22 cellular contexts compared by ENCODE assay signal in the genomic region with DNA sequence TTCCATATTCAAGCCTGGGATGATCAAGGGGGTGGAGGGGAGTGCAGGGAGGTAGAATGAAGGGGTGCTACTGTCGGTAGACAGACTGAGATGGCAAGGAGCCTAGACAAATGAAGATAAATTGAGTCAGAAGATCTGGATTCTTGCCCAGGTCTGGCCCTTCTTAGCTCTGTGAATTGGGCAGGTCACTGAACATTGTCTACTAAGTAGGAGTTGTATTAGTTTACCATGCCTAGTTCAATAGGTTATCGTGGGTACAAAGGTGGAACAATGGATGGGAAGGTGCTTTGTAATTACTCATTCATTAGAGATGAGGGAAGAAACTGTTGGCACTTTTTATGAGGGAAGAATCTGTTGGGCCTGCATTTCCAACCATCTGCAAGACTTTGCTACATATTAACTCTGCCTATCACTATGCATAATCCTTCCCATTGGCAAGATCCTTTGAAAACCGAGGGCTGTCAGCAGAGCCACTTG.
DNase-seq lines count a peak whose midpoint lies in the region; ATAC-seq and TF ChIP-seq lines count a peak whose summit lies in the region.
"Had no signal": no experiment of that assay in that cellular context is flagged by ENCODE, and none has a peak within 500 bp of the region (broad histone marks: within the 10 kb centered on the region; RNA-seq: fewer than 3 reads in every experiment).

No MANE protein-coding gene starts in this region.

- no peak for TF ChIP-seq POLR2A in breast epithelium (IDR thresholded peaks at IDR 0.05)

- POLR2A ChIA-PET in MCF 10A (lab: Yijun Ruan, JAX), result interaction anchor here (0.6 to 2.2 kb wide), 3 partner anchors 15 to 1730 kb away, joined by 3 to 8 read pairs (median 4); no protein-coding TSS in a partner anchor

- intact Hi-C loops in MCF 10A (cut with micrococcal nuclease) (no loop called here), breast epithelium (cut with DNase I; ENCODE audit: low total_unique reads) (no loop called here), left lung (cut with DNase I) (no loop called here)

- H3K4me3 Mint-ChIP-seq in MCF 10A (ENCODE audit: unreplicated experiment), result no peak overlapping the region

- no peaks in the 10 kb centered on the region for H3K9me3 Mint-ChIP-seq in MCF 10A (ENCODE audit: unreplicated experiment)

- H3K4me1 Mint-ChIP-seq in MCF 10A (ENCODE audit: insufficient read depth, unreplicated experiment), result peaks cover 37% of the 10 kb centered on the region

- peaks cover 0 to 4% of the 10 kb centered on the region in 2 donors for H3K9me3 ChIP-seq in breast epithelium
- no peaks in the 10 kb centered on the region for H3K9me3 ChIP-seq in mesenchymal stem cell (ENCODE audit: control insufficient read depth, low read length)
- H3K9me3 ChIP-seq in left lung, result peaks cover 0 to 8% of the 10 kb centered on the region in 2 donors
- H3K9me3 ChIP-seq: ovary had no signal

- no peak overlapping the region for H2BK120ac ChIP-seq in mesenchymal stem cell (ENCODE audit: low read depth, low read length)

- no peaks in the 10 kb centered on the region for H3K27me3 Mint-ChIP-seq in MCF 10A (ENCODE audit: insufficient read depth, unreplicated experiment)

- no peak overlapping the region for H3K23ac ChIP-seq in mesenchymal stem cell (ENCODE audit: low read length in 2 of 2)

- H3K4ac ChIP-seq in mesenchymal stem cell (ENCODE audit: low read depth in 1 of 2, low read length in 2 of 2), result no peak overlapping the region

- H2BK5ac ChIP-seq in mesenchymal stem cell (ENCODE audit: low read depth, low read length, poor library complexity, severe bottlenecking), result no peak overlapping the region

- no peak overlapping the region for H4K8ac ChIP-seq in mesenchymal stem cell (ENCODE audit: low read length)

- no peaks in the 10 kb centered on the region for H3K36me3 ChIP-seq in breast epithelium
- H3K36me3 ChIP-seq in mesenchymal stem cell (ENCODE audit: control insufficient read depth in 1 of 2, insufficient read depth in 2 of 2, low read depth in 1 of 2, low read length in 2 of 2), result no peaks in the 10 kb centered on the region
- H3K36me3 ChIP-seq in left lung, result no peaks in the 10 kb centered on the region
- H3K36me3 ChIP-seq: BE2C, HAP-1, ovary had no signal

- H3K4me3 ChIP-seq in breast epithelium (no peak overlapping the region), epithelial cell of esophagus (ENCODE audit: low read length) (no peak overlapping the region), mesenchymal stem cell (ENCODE audit: insufficient read depth in 1 of 2, low read depth in 1 of 2, low read length in 2 of 2) (no peak overlapping the region), left lung (no peak overlapping the region)
- H3K4me3 ChIP-seq: HAP-1, K562, ovary had no signal

- H3K9ac ChIP-seq in mesenchymal stem cell (ENCODE audit: low read length), result no peak overlapping the region

- TF ChIP-seq CTCF in MCF 10A (IDR thresholded peaks at IDR 0.05; ENCODE audit: unreplicated experiment), result no peak
- TF ChIP-seq CTCF in breast epithelium (IDR thresholded peaks at IDR 0.05), result no peak
- TF ChIP-seq CTCF in epithelial cell of esophagus (IDR thresholded peaks at IDR 0.05; ENCODE audit: insufficient read depth, low read depth, low read length, missing control alignments), result no peak
- no peak for TF ChIP-seq CTCF in left lung (IDR thresholded peaks at IDR 0.05)

- DNase-seq in MCF 10A (ENCODE audit: unreplicated experiment) (peak; percentile 59), breast epithelium (ENCODE audit: low spot score in 2 of 2) (no peak), epithelial cell of esophagus (ENCODE audit: low read depth) (peak; percentile 42), mesenchymal stem cell (no peak), iPS-NIHi7 (ENCODE audit: extremely low spot score) (no peak), left lung (no peak)
- DNase-seq: activated gamma-delta T cell; amniotic stem cell; BE2C; effector CD8-positive, alpha-beta T cell; foreskin fibroblast; GDM1; left ventricle myocardium superior; NCI-H526 treated with DMSO at 0.1 percent for 48 hours; ovary; stimulated activated CD4-positive, alpha-beta T cell treated with anti-CD3 and anti-CD28 coated beads, Interleukin-4, amount 100 ng/mL, for 1 hour had no signal

- no peak overlapping the region for H3K18ac ChIP-seq in mesenchymal stem cell (ENCODE audit: low read depth in 1 of 2, low read length in 2 of 2)

- no peak overlapping the region for H3K14ac ChIP-seq in mesenchymal stem cell (ENCODE audit: low read length in 2 of 2)

- H2AFZ ChIP-seq in mesenchymal stem cell (ENCODE audit: low read depth, low read length), result no peak overlapping the region

- peak overlapping the region; percentile 24 for H2AK5ac ChIP-seq in mesenchymal stem cell (ENCODE audit: low read length, severe bottlenecking)

- H3K4me1 ChIP-seq in breast epithelium (no peaks in the 10 kb centered on the region), mesenchymal stem cell (ENCODE audit: control insufficient read depth, insufficient read depth, low read depth, low read length) (peaks cover 8% of the 10 kb centered on the region), left lung (no peaks in the 10 kb centered on the region)
- H3K4me1 ChIP-seq: HAP-1 had no signal

- CTCF ChIA-PET in MCF 10A (lab: Yijun Ruan, JAX), result interaction anchor here (0.5 to 1.0 kb wide), 4 partner anchors 51 to 169 kb away, joined by 3 to 4 read pairs (median 3); no protein-coding TSS in a partner anchor

- no peak overlapping the region for H2BK15ac ChIP-seq in mesenchymal stem cell (ENCODE audit: low read depth, poor library complexity, severe bottlenecking)

- H3K27ac Mint-ChIP-seq in MCF 10A (ENCODE audit: low read depth, unreplicated experiment), result peak overlapping the region; percentile 87

- H3K27ac ChIP-seq in breast epithelium (peak overlapping the region in 1 of 2 donors; percentile 60), mesenchymal stem cell (ENCODE audit: low read length, poor library complexity, severe bottlenecking) (peak overlapping the region; percentile 98), left lung (no peak overlapping the region)
- H3K27ac ChIP-seq: 22Rv1, HL-60, ovary had no signal

- H4K91ac ChIP-seq in mesenchymal stem cell (ENCODE audit: low read length), result no peak overlapping the region

- 76% methylated on average over 3 of the region's 3 CpGs for WGBS in mesenchymal stem cell

- no peak overlapping the region for H3K4me2 ChIP-seq in mesenchymal stem cell (ENCODE audit: low read length, poor library complexity, severe bottlenecking)

- no TSS peak for BruUV-seq in MCF 10A (replicated peaks; lab: Mats Ljungman, UMichigan)

- no peaks in the 10 kb centered on the region for H3K79me1 ChIP-seq in mesenchymal stem cell (replicated peaks; ENCODE audit: low read length, poor library complexity, severe bottlenecking)

- ATAC-seq in activated CD4-positive, CD25-positive, alpha-beta regulatory T cell treated with anti-CD3 and anti-CD28 coated beads, Interleukin-2, amount 50 U/mL, for 24 hours, result no peak
- ATAC-seq in HG02870 (IDR thresholded peaks at IDR 0.05; ENCODE audit: unreplicated experiment), result no peak
- ATAC-seq in left lung, result no peak
- ATAC-seq: K562, left ventricle myocardium superior had no signal

- H3K27me3 ChIP-seq in breast epithelium (no peaks in the 10 kb centered on the region), mesenchymal stem cell (ENCODE audit: control insufficient read depth in 1 of 2, insufficient read depth in 1 of 2, low read length in 2 of 2) (peaks cover 0 to 8% of the 10 kb centered on the region in 2 experiments), left lung (no peaks in the 10 kb centered on the region)
- H3K27me3 ChIP-seq: BE2C, ovary had no signal

- H3K36me3 Mint-ChIP-seq in MCF 10A (ENCODE audit: insufficient read depth, unreplicated experiment), result peaks cover 12% of the 10 kb centered on the region

- H2BK12ac ChIP-seq in mesenchymal stem cell (ENCODE audit: low read length in 2 of 2), result no peak overlapping the region

Comparison
In these comparisons a context has a peak if more than half of its experiments do, and no peak if none do; other contexts are left out.
1. DNase-seq: peak in MCF 10A (single experiment) and epithelial cell of esophagus (single experiment); none in breast epithelium (0 of 2), mesenchymal stem cell (single experiment), iPS-NIHi7 (single experiment) and left lung (0 of 2).